12 cellular contexts compared by ENCODE assay signal in the genomic region with DNA sequence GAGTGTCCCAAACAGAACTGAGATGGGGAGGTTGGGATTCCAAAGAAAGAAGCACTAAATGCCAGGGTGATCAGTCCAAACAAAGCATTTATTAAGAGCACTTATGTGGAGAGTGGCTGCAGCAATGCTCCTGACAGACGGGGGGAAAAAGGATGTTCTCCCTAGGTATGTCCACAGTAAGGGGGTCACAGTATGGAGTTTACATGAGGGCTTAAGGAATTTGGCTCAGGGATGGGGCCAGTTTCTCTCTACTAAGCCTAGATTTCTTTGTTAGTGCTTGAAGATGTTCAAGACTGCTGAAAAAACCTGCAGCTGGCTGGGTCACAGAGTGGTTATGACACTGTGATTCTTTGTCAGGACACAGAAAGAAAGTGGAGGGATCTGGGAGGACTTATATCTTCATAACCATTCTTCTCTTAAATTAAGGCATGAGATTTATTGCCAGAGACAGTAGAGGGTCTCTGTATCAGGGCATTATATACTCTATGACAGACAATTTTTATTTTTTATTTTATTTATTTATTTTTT.
A peak's percentile ranks its signal among the peaks of the same experiment; 100 is the strongest.
DNase-seq lines count a peak whose midpoint lies in the region; ATAC-seq, FAIRE-seq and TF ChIP-seq lines count a peak whose summit lies in the region.
"Had no signal": no experiment of that assay in that cellular context is flagged by ENCODE, and none has a peak within 500 bp of the region (broad histone marks: within the 10 kb centered on the region; RNA-seq: fewer than 3 reads in every experiment).

No MANE protein-coding gene starts in this region.

- H2BK15ac ChIP-seq in H1 (ENCODE audit: low read length) (no peak overlapping the region), neuronal stem cell (ENCODE audit: low read length) (no peak overlapping the region)

- BruUV-seq in PC-3 (replicated peaks; lab: Mats Ljungman, UMichigan) = no TSS peak

- H4K5ac ChIP-seq in H1 (ENCODE audit: insufficient read length, low read depth, low read length) = no peak overlapping the region

- intact Hi-C loops in PC-3 (cut with micrococcal nuclease) = no loop called here
- intact Hi-C loops in activated T-helper 1 cell treated with anti-CD3 and anti-CD28 coated beads, Interleukin-12 subunit alpha, Interleukin-12 subunit beta, Interleukin-2, Interleukin-4 antibody, amounts not matched to agents 30 ng/mL and 10 ng/mL and 1 ng/mL, durations not matched to agents 14 hours and 24 hours and 36 hours (cut with micrococcal nuclease) = loop anchor here (5.0 kb wide), 1 partner anchor 797 kb away; no protein-coding TSS in a partner anchor

- H3K4ac ChIP-seq in H1 (replicated peaks; ENCODE audit: insufficient read length, low read depth, low read length) = peak overlapping the region; percentile 24
- no peak overlapping the region for H3K4ac ChIP-seq in neuronal stem cell (ENCODE audit: low read length)

- H3K56ac ChIP-seq in H1 (replicated peaks; ENCODE audit: insufficient read length, low read depth, low read length) = no peak overlapping the region

- no peak for TF ChIP-seq EP300 in H1 (IDR thresholded peaks at IDR 0.05; ENCODE audit: borderline replicate concordance in 1 of 2, low read depth in 2 of 2, low read length in 2 of 2)

- H3K27me3 ChIP-seq in PC-3 (ENCODE audit: low read length) = no peaks in the 10 kb centered on the region
- H3K27me3 ChIP-seq in H1 (replicated peaks in 1 of 4; ENCODE audit: control insufficient read depth in 3 of 4, extremely low read depth in 1 of 4, insufficient read depth in 3 of 4, low read length in 3 of 4) = no peaks in the 10 kb centered on the region
- H3K27me3 ChIP-seq in neuronal stem cell (ENCODE audit: control insufficient read depth in 3 of 3, insufficient read depth in 3 of 3, low read depth in 1 of 3, low read length in 3 of 3) = peaks cover 0 to 10% (median 0%) of the 10 kb centered on the region in 3 experiments
- H3K27me3 ChIP-seq: BLaER1, foreskin keratinocyte had no signal

- no peaks in the 10 kb centered on the region for H3K36me3 Mint-ChIP-seq in activated T-helper 1 cell treated with anti-CD3 and anti-CD28 coated beads, Interleukin-12 subunit alpha, Interleukin-12 subunit beta, Interleukin-2, Interleukin-4 antibody, amounts not matched to agents 30 ng/mL and 10 ng/mL and 1 ng/mL, durations not matched to agents 14 hours and 24 hours and 36 hours (ENCODE audit: low read depth)

- H3K9ac ChIP-seq in PC-3 (ENCODE audit: low read length) = no peak overlapping the region
- H3K9ac ChIP-seq in H1 (replicated peaks in 1 of 4; ENCODE audit: extremely low read depth in 1 of 4, low read depth in 3 of 4, low read length in 3 of 4) = no peak overlapping the region
- H3K9ac ChIP-seq in neuronal stem cell (ENCODE audit: low read depth, low read length, poor library complexity) = no peak overlapping the region
- H3K9ac ChIP-seq: BLaER1 had no signal

- H2BK12ac ChIP-seq in H1 (ENCODE audit: low read depth, low read length) (peak overlapping the region; percentile 76; the same call in 1 of the 2 replicates), neuronal stem cell (ENCODE audit: low read length) (no peak overlapping the region)

- H3K79me2 ChIP-seq in PC-3 (ENCODE audit: low read length) (no peaks in the 10 kb centered on the region), H1 (ENCODE audit: control insufficient read depth in 1 of 2, insufficient read depth in 2 of 2, low read length in 2 of 2) (no peaks in the 10 kb centered on the region)

- H3K9me3 Mint-ChIP-seq in activated T-helper 1 cell treated with anti-CD3 and anti-CD28 coated beads, Interleukin-12 subunit alpha, Interleukin-12 subunit beta, Interleukin-2, Interleukin-4 antibody, amounts not matched to agents 30 ng/mL and 10 ng/mL and 1 ng/mL, durations not matched to agents 14 hours and 24 hours and 36 hours = no peaks in the 10 kb centered on the region

- WGBS in H1 (ENCODE audit: extremely low coverage in 1 of 2, insufficient coverage in 1 of 2, insufficient read length in 1 of 2, insufficient replicate concordance in 2 of 2, low coverage in 1 of 2, low lambda C conversion rate in 2 of 2, missing lambda C conversion rate in 1 of 2), 2 experiments = 79% methylated on average over 1 of the region's 1 CpG; no CpG with 5 or more reads in 1 of the 2 experiments
- WGBS in neuronal stem cell (ENCODE audit: extremely low coverage in 2 of 2, insufficient read length in 2 of 2, insufficient replicate concordance in 1 of 2), 2 donors = no CpG with 5 or more reads among the region's 1 CpG

- H3K23me2 ChIP-seq in H1 (ENCODE audit: low read depth, low read length) = no peaks in the 10 kb centered on the region

- no peak for FAIRE-seq in H1 (lab: Jason Lieb, UNC)
- FAIRE-seq: bronchial epithelial cell had no signal

- H3K4me1 ChIP-seq in PC-3 (ENCODE audit: insufficient read depth, low read length) (no peaks in the 10 kb centered on the region), H1 (replicated peaks in 1 of 4; ENCODE audit: control insufficient read depth in 3 of 4, insufficient read depth in 4 of 4, low read length in 3 of 4) (peaks cover 0 to 7% (median 0%) of the 10 kb centered on the region in 4 experiments; a peak in 3 of 7 replicates), neuronal stem cell (ENCODE audit: control insufficient read depth in 2 of 2, insufficient read depth in 1 of 2, low read depth in 1 of 2, low read length in 2 of 2) (peaks cover 0 to 4% of the 10 kb centered on the region in 2 donors)
- H3K4me1 ChIP-seq: BLaER1, foreskin keratinocyte had no signal

- peak overlapping the region; percentile 84 for H3K4me2 ChIP-seq in PC-3 (ENCODE audit: low read length)
- peak overlapping the region in 1 of 2 experiments; percentile 26; a peak in 3 of 4 replicates for H3K4me2 ChIP-seq in H1 (ENCODE audit: insufficient read depth in 1 of 2, low read depth in 2 of 2, low read length in 2 of 2)
- no peak overlapping the region for H3K4me2 ChIP-seq in neuronal stem cell (ENCODE audit: insufficient read depth, low read length, poor library complexity, severe bottlenecking)
- H3K4me2 ChIP-seq: BLaER1 had no signal

- H3K18ac ChIP-seq in H1 (ENCODE audit: extremely low read depth, low read length) (peak overlapping the region; percentile 62; the same call in 1 of the 2 replicates), neuronal stem cell (ENCODE audit: low read length) (no peak overlapping the region)

- H2AFZ ChIP-seq in PC-3 (ENCODE audit: low read length) (peak overlapping the region; percentile 86), H1 (ENCODE audit: low read length) (peak overlapping the region; percentile 99), neuronal stem cell (ENCODE audit: low read length) (peak overlapping the region; percentile 75)

- H3K27ac Mint-ChIP-seq in activated T-helper 1 cell treated with anti-CD3 and anti-CD28 coated beads, Interleukin-12 subunit alpha, Interleukin-12 subunit beta, Interleukin-2, Interleukin-4 antibody, amounts not matched to agents 30 ng/mL and 10 ng/mL and 1 ng/mL, durations not matched to agents 14 hours and 24 hours and 36 hours = no peak overlapping the region

- H2BK120ac ChIP-seq in H1 (replicated peaks; ENCODE audit: low read depth, low read length) (no peak overlapping the region), neuronal stem cell (ENCODE audit: low read depth, low read length) (no peak overlapping the region)

- H2BK20ac ChIP-seq in H1 (ENCODE audit: low read length) = no peak overlapping the region; the same call in 1 of the 2 replicates

- no peaks in the 10 kb centered on the region for H3F3A ChIP-seq in PC-3 (ENCODE audit: low read length, unreplicated experiment)

- H3K79me1 ChIP-seq in H1 (ENCODE audit: low read depth, low read length) (no peaks in the 10 kb centered on the region), neuronal stem cell (ENCODE audit: low read depth, low read length) (no peaks in the 10 kb centered on the region)

- CTCF ChIA-PET in AG04449 (lab: Yijun Ruan, JAX) = no interaction called here
- CTCF ChIA-PET in PC-3 (lab: Charles Lee) = interaction anchor here (0.6 kb wide), 2 partner anchors 175 to 224 kb away, joined by 4 read pairs; no protein-coding TSS in a partner anchor
- CTCF ChIA-PET in H1 (lab: Charles Lee; ENCODE audit: partially characterized antibody) = interaction anchor here (0.9 to 2.4 kb wide), 16 partner anchors 10 to 637 kb away, joined by 3 to 15 read pairs (median 4); no protein-coding TSS in a partner anchor

- ATAC-seq in PC-3 (peak; percentile 35), HG03439 (IDR thresholded peaks at IDR 0.05; ENCODE audit: unreplicated experiment) (no peak), GM18858 (IDR thresholded peaks at IDR 0.05; ENCODE audit: unreplicated experiment) (no peak)

- peak overlapping the region; percentile 48 for H2BK5ac ChIP-seq in H1 (ENCODE audit: low read depth, low read length)
- no peak overlapping the region for H2BK5ac ChIP-seq in neuronal stem cell (ENCODE audit: low read length)

- H3K27ac ChIP-seq in PC-3 (ENCODE audit: low read length) = no peak overlapping the region
- no peak overlapping the region for H3K27ac ChIP-seq in H1 (ENCODE audit: low read depth, low read length)
- H3K27ac ChIP-seq in neuronal stem cell (replicated peaks; ENCODE audit: low read length) = no peak overlapping the region
- H3K27ac ChIP-seq: BLaER1, foreskin keratinocyte had no signal

- no peak for TF ChIP-seq RAD21 in H1 (IDR thresholded peaks at IDR 0.05 in 1 of 2, conservative IDR thresholded peaks at IDR 0.05 in 1 of 2; ENCODE audit: low read depth in 2 of 2, low read length in 2 of 2)

- H3K9me2 ChIP-seq in PC-3 (replicated peaks; ENCODE audit: low read length) = no peaks in the 10 kb centered on the region

- H3K4me3 Mint-ChIP-seq in activated T-helper 1 cell treated with anti-CD3 and anti-CD28 coated beads, Interleukin-12 subunit alpha, Interleukin-12 subunit beta, Interleukin-2, Interleukin-4 antibody, amounts not matched to agents 30 ng/mL and 10 ng/mL and 1 ng/mL, durations not matched to agents 14 hours and 24 hours and 36 hours = no peak overlapping the region

- no peaks in the 10 kb centered on the region for H3K36me3 ChIP-seq in PC-3 (ENCODE audit: low read depth, low read length)
- peaks cover 0 to 2% (median 0%) of the 10 kb centered on the region in 4 experiments; a peak in 1 of 8 replicates for H3K36me3 ChIP-seq in H1 (ENCODE audit: control insufficient read depth in 2 of 4, insufficient read depth in 4 of 4, low read length in 3 of 4)
- no peaks in the 10 kb centered on the region for H3K36me3 ChIP-seq in neuronal stem cell (replicated peaks in 1 of 2; ENCODE audit: control insufficient read depth in 2 of 2, insufficient read depth in 2 of 2, low read length in 2 of 2)
- H3K36me3 ChIP-seq: BLaER1 had no signal

- H4K20me1 ChIP-seq in PC-3 (ENCODE audit: low read length) (no peaks in the 10 kb centered on the region), H1 (replicated peaks in 1 of 2; ENCODE audit: control insufficient read depth in 1 of 2, insufficient read depth in 2 of 2, low read length in 2 of 2) (no peaks in the 10 kb centered on the region)
- H4K20me1 ChIP-seq: BLaER1 had no signal

- H4K8ac ChIP-seq in H1 (ENCODE audit: extremely low read depth, insufficient read depth, low read length) (no peak overlapping the region), neuronal stem cell (ENCODE audit: low read depth, low read length) (no peak overlapping the region)

- H3K9me3 ChIP-seq in PC-3 (ENCODE audit: low read length) (no peaks in the 10 kb centered on the region), H1 (ENCODE audit: insufficient read depth in 2 of 2, low read depth in 1 of 2, low read length in 1 of 2) (peaks cover 2 to 7% of the 10 kb centered on the region in 2 experiments; a peak in 3 of 4 replicates), neuronal stem cell (replicated peaks in 1 of 2; ENCODE audit: control insufficient read depth in 2 of 2, insufficient read depth in 1 of 2, low read depth in 1 of 2, low read length in 2 of 2) (peaks cover 0 to 3% of the 10 kb centered on the region in 2 donors)

- TF ChIP-seq CTCF in AG04449 (IDR thresholded peaks at IDR 0.05; ENCODE audit: insufficient read depth, low read length, missing control alignments) = no peak
- no peak; the same call in 1 of the 2 replicates for TF ChIP-seq CTCF in PC-3 (conservative IDR thresholded peaks at IDR 0.05; ENCODE audit: low read depth, low read length)
- TF ChIP-seq CTCF in H1 (IDR thresholded peaks at IDR 0.05; ENCODE audit: control extremely low read depth in 1 of 3, insufficient read depth in 1 of 3, low read depth in 1 of 3, low read length in 3 of 3) = no peak

- POLR2A ChIA-PET in AG04449 (lab: Yijun Ruan, JAX) (no interaction called here), PC-3 (lab: Charles Lee; ENCODE audit: unreplicated experiment) (no interaction called here), H1 (lab: Charles Lee; ENCODE audit: partially characterized antibody) (no interaction called here)

- H4K91ac ChIP-seq in H1 (replicated peaks; ENCODE audit: insufficient read length, low read length) (no peak overlapping the region), neuronal stem cell (ENCODE audit: low read depth, low read length, poor library complexity) (no peak overlapping the region)

- no peak overlapping the region for H3K14ac ChIP-seq in H1 (ENCODE audit: insufficient read length)
- no peak overlapping the region for H3K14ac ChIP-seq in neuronal stem cell (ENCODE audit: low read length)

- H3K4me3 ChIP-seq in AG04449 (ENCODE audit: low read depth, low read length) (peak overlapping the region; percentile 41), PC-3 (ENCODE audit: low read length) (peak overlapping the region; percentile 67), H1 (ENCODE audit: extremely low read depth in 1 of 4, insufficient read depth in 2 of 4, low read depth in 3 of 4, low read length in 4 of 4) (no peak overlapping the region), neuronal stem cell (ENCODE audit: low read length in 2 of 2) (no peak overlapping the region)
- H3K4me3 ChIP-seq: BLaER1 had no signal

- H3K23ac ChIP-seq in H1 (ENCODE audit: insufficient read length) (no peak overlapping the region), neuronal stem cell (ENCODE audit: low read depth, low read length, poor library complexity) (no peak overlapping the region)

- no peaks in the 10 kb centered on the region for H3K27me3 Mint-ChIP-seq in activated T-helper 1 cell treated with anti-CD3 and anti-CD28 coated beads, Interleukin-12 subunit alpha, Interleukin-12 subunit beta, Interleukin-2, Interleukin-4 antibody, amounts not matched to agents 30 ng/mL and 10 ng/mL and 1 ng/mL, durations not matched to agents 14 hours and 24 hours and 36 hours (ENCODE audit: insufficient read depth)

- no peaks in the 10 kb centered on the region for H3K4me1 Mint-ChIP-seq in activated T-helper 1 cell treated with anti-CD3 and anti-CD28 coated beads, Interleukin-12 subunit alpha, Interleukin-12 subunit beta, Interleukin-2, Interleukin-4 antibody, amounts not matched to agents 30 ng/mL and 10 ng/mL and 1 ng/mL, durations not matched to agents 14 hours and 24 hours and 36 hours (ENCODE audit: low read depth)

- TF ChIP-seq POLR2A in H1 (IDR thresholded peaks at IDR 0.05; ENCODE audit: control extremely low read depth in 1 of 2, low read depth in 2 of 2, low read length in 2 of 2) = no peak

- H2AK5ac ChIP-seq in H1 (ENCODE audit: low read depth, low read length) = no peak overlapping the region
- H2AK5ac ChIP-seq in neuronal stem cell (ENCODE audit: low read depth, low read length) = no peak overlapping the region

- DNase-seq in AG04449 (ENCODE audit: low read depth, low spot score) (no peak), PC-3 (no peak), H1 (ENCODE audit: low read depth in 1 of 2, low spot score in 2 of 2) (no peak), neuronal stem cell (ENCODE audit: low spot score) (no peak), NCI-H2171 treated with DMSO at 0.1 percent for 48 hours (lab: John Stamatoyannopoulos, UW) (no peak)
- DNase-seq in activated T-helper 1 cell treated with anti-CD3 and anti-CD28 coated beads, Interleukin-12 subunit alpha, Interleukin-12 subunit beta, Interleukin-2, Interleukin-4 antibody, amounts not matched to agents 30 ng/mL and 10 ng/mL and 1 ng/mL, durations not matched to agents 14 hours and 24 hours and 36 hours (ENCODE audit: low spot score) = no peak
- DNase-seq: activated T-cell treated with anti-CD3 and anti-CD28 coated beads, Interleukin-2, amount 50 U/mL, for 1 hour had no signal

Comparison
In these comparisons a context has a peak if more than half of its experiments do, and no peak if none do; other contexts are left out.
1. H3K4me3 ChIP-seq: peak in AG04449 (single experiment) and PC-3 (single experiment); none in H1 (0 of 4) and neuronal stem cell (0 of 2).
2. Peak in every context shown above with its lines, with median percentiles within 50 percentile points of each other: H2AFZ ChIP-seq.